8 cellular contexts compared by ENCODE assay signal in the genomic region with DNA sequence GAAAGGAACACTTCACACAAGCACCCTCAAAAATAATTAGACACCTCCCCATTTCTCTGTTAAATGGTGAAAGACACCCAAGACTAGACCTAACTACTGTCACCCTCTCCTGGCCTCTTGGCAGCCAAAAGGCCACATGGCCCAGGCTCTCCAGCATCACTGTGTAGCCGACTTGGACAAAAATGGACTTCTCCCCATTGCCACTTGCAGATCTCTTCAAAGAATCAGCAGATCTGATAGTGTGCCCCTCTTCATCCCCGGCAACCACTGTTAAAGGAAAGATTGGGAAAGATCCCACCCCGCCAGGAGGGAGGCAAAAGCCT. TPM values are rescaled to one million over a fixed set of nuclear protein-coding genes. Genes with fewer than 3 reads are reported as not detected.
DNase-seq lines count a peak whose midpoint lies in the region; ATAC-seq and TF ChIP-seq lines count a peak whose summit lies in the region.

No MANE protein-coding gene starts in this region.

- H3K4me1 ChIP-seq in Loucy (ENCODE audit: insufficient read depth, low read length, poor library complexity, severe bottlenecking) (peaks cover 23% of the 10 kb centered on the region), mammary epithelial cell (ENCODE audit: insufficient read depth, low read length) (peaks cover 24% of the 10 kb centered on the region)

- H3K9me3 ChIP-seq in Loucy (ENCODE audit: insufficient read depth, low read depth, low read length) (no peaks in the 10 kb centered on the region), mammary epithelial cell (replicated peaks; ENCODE audit: insufficient read depth, low read length) (peaks cover 5% of the 10 kb centered on the region)

- peak; percentile 22 for DNase-seq in CD1c-positive myeloid dendritic cell (ENCODE audit: extremely low spot score)
- no peak for DNase-seq in mammary epithelial cell
- DNase-seq in midbrain (lab: John Stamatoyannopoulos, UW) = peak; percentile 64
- no peak for DNase-seq in SK-N-DZ (ENCODE audit: low spot score)
- no peak for DNase-seq in DMS114 treated with DMSO at 0.1 percent for 48 hours (lab: John Stamatoyannopoulos, UW; ENCODE audit: unreplicated experiment)
- DNase-seq in NCI-H1436 treated with DMSO at 0.1 percent for 48 hours (lab: John Stamatoyannopoulos, UW) = no peak

- H3K27me3 ChIP-seq in Loucy (ENCODE audit: insufficient read depth, low read length, poor library complexity, severe bottlenecking) (peaks cover 8% of the 10 kb centered on the region), mammary epithelial cell (ENCODE audit: insufficient read depth, low read length) (no peaks in the 10 kb centered on the region)

- TF ChIP-seq CTCF in Loucy (conservative IDR thresholded peaks at IDR 0.05; ENCODE audit: low read length) (no peak), mammary epithelial cell (conservative IDR thresholded peaks at IDR 0.05 in 1 of 2, IDR thresholded peaks at IDR 0.05 in 1 of 2; ENCODE audit: extremely low read depth in 1 of 2, insufficient read depth in 1 of 2, low read depth in 1 of 2, low read length in 2 of 2) (no peak)

- no peaks in the 10 kb centered on the region for H3K36me3 ChIP-seq in Loucy (ENCODE audit: insufficient read depth, low read length)
- H3K36me3 ChIP-seq in mammary epithelial cell (ENCODE audit: insufficient read depth, low read length) = peaks cover 1% of the 10 kb centered on the region

- in situ Hi-C loops in mammary epithelial cell (cut with MboI; ENCODE audit: low sequenced_read_pairs in 2 of 2) = no loop called here

- no peaks in the 10 kb centered on the region for H3F3A ChIP-seq in Loucy (ENCODE audit: low read depth)

- 71% methylated on average over 2 of the region's 3 CpGs for WGBS in mammary epithelial cell (ENCODE audit: low coverage, missing lambda C conversion rate)

- H3K4me2 ChIP-seq in Loucy (ENCODE audit: low read depth, low read length, poor library complexity, severe bottlenecking) (peak overlapping the region; percentile 96), mammary epithelial cell (ENCODE audit: insufficient read depth, low read depth, low read length) (peak overlapping the region; percentile 61)

- H3K9ac ChIP-seq in Loucy (ENCODE audit: low read depth, low read length, poor library complexity, severe bottlenecking) (peak overlapping the region; percentile 99), mammary epithelial cell (ENCODE audit: insufficient read depth, low read length) (peak overlapping the region; percentile 15)

- peaks cover 70% of the 10 kb centered on the region for H3K79me2 ChIP-seq in Loucy (ENCODE audit: insufficient read depth, low read length)
- peaks cover 42% of the 10 kb centered on the region for H3K79me2 ChIP-seq in mammary epithelial cell (ENCODE audit: insufficient read depth, low read length)

- BruUV-seq in mammary epithelial cell (replicated peaks; lab: Mats Ljungman, UMichigan) = TSS peak; percentile 31

- ATAC-seq in GM19324 (IDR thresholded peaks at IDR 0.05; ENCODE audit: low FRiP score, unreplicated experiment) = no peak

- intact Hi-C loops in mammary epithelial cell (cut with micrococcal nuclease) = loop anchor here (10.0 kb wide), 1 partner anchor 272 kb away; no protein-coding TSS in a partner anchor

- dilution Hi-C loops in mammary epithelial cell (cut with HindIII; ENCODE audit: low sequenced_read_pairs) = no loop called here

- H4K20me1 ChIP-seq in Loucy (ENCODE audit: insufficient read depth, low read length, poor library complexity, severe bottlenecking) = peaks cover 18% of the 10 kb centered on the region
- no peaks in the 10 kb centered on the region for H4K20me1 ChIP-seq in mammary epithelial cell (ENCODE audit: insufficient read depth, low read length)

- no peaks in the 10 kb centered on the region for H3K9me2 ChIP-seq in Loucy (replicated peaks; ENCODE audit: low read depth, low read length)

- CTCF ChIA-PET in mammary epithelial cell (lab: Charles Lee; ENCODE audit: low non-redundant PET) = no interaction called here

- H3K27ac ChIP-seq in mammary epithelial cell (ENCODE audit: insufficient read depth, low read depth, low read length) = peak overlapping the region; percentile 47

- H2AFZ ChIP-seq in Loucy (ENCODE audit: low read length) = no peak overlapping the region
- H2AFZ ChIP-seq in mammary epithelial cell (ENCODE audit: low read depth, low read length) = no peak overlapping the region

- peak overlapping the region; percentile 97 for H3K4me3 ChIP-seq in Loucy (ENCODE audit: low read length, poor library complexity, severe bottlenecking)
- H3K4me3 ChIP-seq in mammary epithelial cell (replicated peaks in 1 of 3; ENCODE audit: insufficient read depth in 1 of 3, low read depth in 2 of 3, low read length in 3 of 3) = peak overlapping the region in 2 of 3 experiments; percentile 64 to 76

RNA-seq across cellular contexts. Expression of gene MID1IP1, which starts 2.0 kb away (rescaled TPM):
- 10 to 100 TPM; 41.8 to 71.9 TPM for total RNA-seq in mammary epithelial cell
- 54.0 TPM for polyA plus RNA-seq in mammary epithelial cell
- polyA minus RNA-seq in mammary epithelial cell = 21.9 TPM
- polyA plus RNA-seq in SK-N-DZ (2014; cell fraction: cytosol; rRNA removed) = 85.1 and 89.2 TPM in 2 replicates
- polyA plus RNA-seq in SK-N-DZ (2014; cell fraction: nucleus; rRNA removed) = 47.8 and 53.1 TPM in 2 replicates

Comparison
In these comparisons a context has a peak if more than half of its experiments do, and no peak if none do; other contexts are left out.
1. DNase-seq: peak in CD1c-positive myeloid dendritic cell (single experiment) and midbrain (single experiment); none in mammary epithelial cell (single experiment), SK-N-DZ (single experiment), DMS114 treated with DMSO at 0.1 percent for 48 hours (single experiment) and NCI-H1436 treated with DMSO at 0.1 percent for 48 hours (single experiment).